ENCODE assay signal across 12 cellular contexts in the genomic region with DNA sequence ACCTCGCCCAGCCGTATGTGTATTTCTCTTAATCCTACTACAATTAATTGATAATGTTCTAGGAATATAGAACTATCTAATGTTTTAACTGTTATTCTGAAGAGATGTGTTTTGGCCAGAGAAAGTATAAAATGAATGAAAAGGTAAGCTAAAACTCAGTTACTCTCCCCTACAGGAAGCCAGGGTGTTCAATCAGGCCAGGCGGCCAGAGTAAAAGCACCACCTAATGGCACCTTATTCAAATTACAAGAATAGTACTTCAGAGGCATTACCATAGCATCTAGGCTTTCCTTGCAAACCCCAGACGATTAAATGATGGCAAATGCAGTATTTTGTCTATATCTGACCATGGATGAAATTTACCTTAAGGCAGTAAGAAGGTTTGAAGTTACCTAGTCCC. TPM values are rescaled to one million over a fixed set of nuclear protein-coding genes. Genes with fewer than 3 reads are reported as not detected.
DNase-seq lines count a peak whose midpoint lies in the region; ATAC-seq and TF ChIP-seq lines count a peak whose summit lies in the region.
"Had no signal": no experiment of that assay in that cellular context is flagged by ENCODE, and none has a peak within 500 bp of the region (broad histone marks: within the 10 kb centered on the region; RNA-seq: fewer than 3 reads in every experiment).

No MANE protein-coding gene starts in this region.

- H3K27ac Mint-ChIP-seq in T-helper 2 cell treated with Interferon-gamma antibody and Interleukin-4, amounts not matched to agents 5 μg/mL and 100 μg/mL, for 36 hours = no peak overlapping the region

- H3K9me3 Mint-ChIP-seq in T-helper 2 cell treated with Interferon-gamma antibody and Interleukin-4, amounts not matched to agents 5 μg/mL and 100 μg/mL, for 36 hours = peaks cover 5% of the 10 kb centered on the region

- H3K27ac ChIP-seq in left lung = no peak overlapping the region
- H3K27ac ChIP-seq: SJSA1 had no signal

- peak; percentile 41 for TF ChIP-seq RAD21 in Ishikawa (IDR thresholded peaks at IDR 0.05; ENCODE audit: low read depth)

- no peak overlapping the region for H3K4me3 Mint-ChIP-seq in T-helper 2 cell treated with Interferon-gamma antibody and Interleukin-4, amounts not matched to agents 5 μg/mL and 100 μg/mL, for 36 hours

- H3K4me1 Mint-ChIP-seq in T-helper 2 cell treated with Interferon-gamma antibody and Interleukin-4, amounts not matched to agents 5 μg/mL and 100 μg/mL, for 36 hours (ENCODE audit: low read depth) = no peaks in the 10 kb centered on the region

- H3K4me1 ChIP-seq in left lung = no peaks in the 10 kb centered on the region
- H3K4me1 ChIP-seq: SJSA1 had no signal

- no peaks in the 10 kb centered on the region for H3K36me3 ChIP-seq in left lung
- H3K36me3 ChIP-seq: SJSA1 had no signal

- no peaks in the 10 kb centered on the region for H3K36me3 Mint-ChIP-seq in T-helper 2 cell treated with Interferon-gamma antibody and Interleukin-4, amounts not matched to agents 5 μg/mL and 100 μg/mL, for 36 hours (ENCODE audit: low read depth)

- no peaks in the 10 kb centered on the region for H3K27me3 ChIP-seq in left lung
- H3K27me3 ChIP-seq: SJSA1 had no signal

- ATAC-seq in left lung (peak; percentile 55), HG03175 (IDR thresholded peaks at IDR 0.05; ENCODE audit: unreplicated experiment) (no peak)

- peak; percentile 43 for DNase-seq in DMS53 (lab: John Stamatoyannopoulos, UW)
- no peak for DNase-seq in DMS53 treated with DMSO at 0.1 percent for 48 hours (lab: John Stamatoyannopoulos, UW; ENCODE audit: unreplicated experiment)
- no peak for DNase-seq in left lung
- no peak for DNase-seq in T-helper 2 cell treated with Interferon-gamma antibody and Interleukin-4, amounts not matched to agents 5 μg/mL and 100 μg/mL, for 36 hours (ENCODE audit: low spot score)
- DNase-seq in LoVo (ENCODE audit: low spot score) = no peak
- DNase-seq: activated naive CD4-positive, alpha-beta T cell treated with anti-CD3 and anti-CD28 coated beads, Interleukin-2, amount 50 U/mL, for 16 hours; NCI-H1092; stimulated activated CD4-positive, alpha-beta T cell treated with anti-CD3 and anti-CD28 coated beads, Interleukin-4, amount 100 ng/mL, for 4 hours had no signal

- intact Hi-C loops in left lung (cut with DNase I) = no loop called here

- H3K9me3 ChIP-seq in left lung = no peaks in the 10 kb centered on the region
- H3K9me3 ChIP-seq: SJSA1 had no signal

- H3K27me3 Mint-ChIP-seq in T-helper 2 cell treated with Interferon-gamma antibody and Interleukin-4, amounts not matched to agents 5 μg/mL and 100 μg/mL, for 36 hours (ENCODE audit: low read depth) = peaks cover 44% of the 10 kb centered on the region

- no peak overlapping the region for H3K4me3 ChIP-seq in WI38 (ENCODE audit: low read depth, low read length)
- no peak overlapping the region for H3K4me3 ChIP-seq in left lung
- H3K4me3 ChIP-seq: SJSA1 had no signal

- TF ChIP-seq EP300 in Ishikawa (IDR thresholded peaks at IDR 0.05; ENCODE audit: borderline replicate concordance) = no peak

- TF ChIP-seq CTCF in WI38 (IDR thresholded peaks at IDR 0.05; ENCODE audit: low read depth, low read length) (peak; percentile 12; the same call in 1 of the 2 replicates), left lung (IDR thresholded peaks at IDR 0.05) (peak in 1 of 2 donors; percentile 14)

TF ChIP-seq in Ishikawa, 13 proteins besides CTCF, POLR2A, EP300 and RAD21:
- TF ChIP-seq, protein P1, sequence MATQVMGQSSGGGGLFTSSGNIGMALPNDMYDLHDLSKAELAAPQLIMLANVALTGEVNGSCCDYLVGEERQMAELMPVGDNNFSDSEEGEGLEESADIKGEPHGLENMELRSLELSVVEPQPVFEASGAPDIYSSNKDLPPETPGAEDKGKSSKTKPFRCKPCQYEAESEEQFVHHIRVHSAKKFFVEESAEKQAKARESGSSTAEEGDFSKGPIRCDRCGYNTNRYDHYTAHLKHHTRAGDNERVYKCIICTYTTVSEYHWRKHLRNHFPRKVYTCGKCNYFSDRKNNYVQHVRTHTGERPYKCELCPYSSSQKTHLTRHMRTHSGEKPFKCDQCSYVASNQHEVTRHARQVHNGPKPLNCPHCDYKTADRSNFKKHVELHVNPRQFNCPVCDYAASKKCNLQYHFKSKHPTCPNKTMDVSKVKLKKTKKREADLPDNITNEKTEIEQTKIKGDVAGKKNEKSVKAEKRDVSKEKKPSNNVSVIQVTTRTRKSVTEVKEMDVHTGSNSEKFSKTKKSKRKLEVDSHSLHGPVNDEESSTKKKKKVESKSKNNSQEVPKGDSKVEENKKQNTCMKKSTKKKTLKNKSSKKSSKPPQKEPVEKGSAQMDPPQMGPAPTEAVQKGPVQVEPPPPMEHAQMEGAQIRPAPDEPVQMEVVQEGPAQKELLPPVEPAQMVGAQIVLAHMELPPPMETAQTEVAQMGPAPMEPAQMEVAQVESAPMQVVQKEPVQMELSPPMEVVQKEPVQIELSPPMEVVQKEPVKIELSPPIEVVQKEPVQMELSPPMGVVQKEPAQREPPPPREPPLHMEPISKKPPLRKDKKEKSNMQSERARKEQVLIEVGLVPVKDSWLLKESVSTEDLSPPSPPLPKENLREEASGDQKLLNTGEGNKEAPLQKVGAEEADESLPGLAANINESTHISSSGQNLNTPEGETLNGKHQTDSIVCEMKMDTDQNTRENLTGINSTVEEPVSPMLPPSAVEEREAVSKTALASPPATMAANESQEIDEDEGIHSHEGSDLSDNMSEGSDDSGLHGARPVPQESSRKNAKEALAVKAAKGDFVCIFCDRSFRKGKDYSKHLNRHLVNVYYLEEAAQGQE (IDR thresholded peaks at IDR 0.05; ENCODE audit: low read depth) = no peak
- TF ChIP-seq TCF12 (IDR thresholded peaks at IDR 0.05; ENCODE audit: low read depth) = no peak

RNA-seq across cellular contexts. Expression of gene SLC12A8, which starts 10.4 kb away (rescaled TPM):
- total RNA-seq in left lung = 10 to 100 TPM in 1 of 2 donors, 1 to 10 TPM in 1; 9.0 to 17.1 TPM
